In genomic region chr4:156192033-156192432, GRCh38 we compare ENCODE assay signal across 33 cellular contexts.
"Had no signal": no experiment of that assay in that cellular context is flagged by ENCODE, and none has a peak within 500 bp of the region (broad histone marks: within the 10 kb centered on the region; RNA-seq: fewer than 3 reads in every experiment).

No MANE protein-coding gene starts in this region.

- H3K27me3 ChIP-seq: adrenal gland, breast epithelium, cardiac muscle cell, colonic mucosa, esophagus squamous epithelium, gastroesophageal sphincter had no signal

- H3K4me3 ChIP-seq: adrenal gland, breast epithelium, cardiac muscle cell, colonic mucosa, esophagus squamous epithelium, gastroesophageal sphincter had no signal

- H3K27ac ChIP-seq: adrenal gland, breast epithelium, cardiac muscle cell, colonic mucosa, epithelial cell of prostate, esophagus squamous epithelium, gastroesophageal sphincter had no signal

- FAIRE-seq: endothelial cell of umbilical vein had no signal

- H3K4me3 Mint-ChIP-seq: activated CD4-positive, alpha-beta memory T cell treated with anti-CD3 and anti-CD28 coated beads for 36 hours; activated CD4-positive, alpha-beta T cell treated with anti-CD3 and anti-CD28 coated beads for 36 hours; activated CD4-positive, alpha-beta T cell treated with anti-CD3 and anti-CD28 coated beads, Interleukin-2, amount 10 ng/mL, durations not matched to agents 24 days and 14 days; activated CD8-positive, alpha-beta memory T cell treated with anti-CD3 and anti-CD28 coated beads, Interleukin-2, amount 10 ng/mL, durations not matched to agents 7 days and 5 days; activated CD8-positive, alpha-beta T cell treated with anti-CD3 and anti-CD28 coated beads, Interleukin-2, amount 10 ng/mL, durations not matched to agents 7 days and 5 days; activated naive CD4-positive, alpha-beta T cell treated with anti-CD3 and anti-CD28 coated beads for 36 hours; activated naive CD4-positive, alpha-beta T cell treated with anti-CD3 and anti-CD28 coated beads, Interleukin-2, amount 50 U/mL, for 24 hours; activated naive CD8-positive, alpha-beta T cell treated with anti-CD3 and anti-CD28 coated beads for 36 hours; activated naive CD8-positive, alpha-beta T cell treated with anti-CD3 and anti-CD28 coated beads, Interleukin-2, amount 50 U/mL, for 24 hours; activated T-helper 1 cell treated with anti-CD3 and anti-CD28 coated beads, Interleukin-12 subunit alpha, Interleukin-12 subunit beta, Interleukin-2, Interleukin-4 antibody, amounts not matched to agents 30 ng/mL and 10 ng/mL and 1 ng/mL, durations not matched to agents 14 hours and 24 hours and 36 hours; brain had no signal

- H3K4me1 ChIP-seq: adrenal gland, breast epithelium, colonic mucosa, esophagus squamous epithelium, gastroesophageal sphincter had no signal

- H3K9me3 Mint-ChIP-seq: activated CD4-positive, alpha-beta memory T cell treated with anti-CD3 and anti-CD28 coated beads for 36 hours; activated CD4-positive, alpha-beta T cell treated with anti-CD3 and anti-CD28 coated beads, Interleukin-2, amount 10 ng/mL, durations not matched to agents 24 days and 14 days; activated naive CD4-positive, alpha-beta T cell treated with anti-CD3 and anti-CD28 coated beads for 36 hours; activated naive CD8-positive, alpha-beta T cell treated with anti-CD3 and anti-CD28 coated beads for 36 hours; activated naive CD8-positive, alpha-beta T cell treated with anti-CD3 and anti-CD28 coated beads, Interleukin-2, amount 50 U/mL, for 24 hours; activated T-helper 1 cell treated with anti-CD3 and anti-CD28 coated beads, Interleukin-12 subunit alpha, Interleukin-12 subunit beta, Interleukin-2, Interleukin-4 antibody, amounts not matched to agents 30 ng/mL and 10 ng/mL and 1 ng/mL, durations not matched to agents 14 hours and 24 hours and 36 hours; activated T-helper 2 cell treated with anti-CD3 and anti-CD28 coated beads, Interferon-gamma antibody, Interleukin-2, Interleukin-4, amounts not matched to agents 10 μg/mL and 5 μg/mL and 100 μg/mL, durations not matched to agents 14 hours and 24 hours and 36 hours; brain had no signal

- H3K27me3 Mint-ChIP-seq: activated CD4-positive, alpha-beta memory T cell treated with anti-CD3 and anti-CD28 coated beads for 36 hours; activated CD4-positive, alpha-beta T cell treated with anti-CD3 and anti-CD28 coated beads for 36 hours; activated CD4-positive, alpha-beta T cell treated with anti-CD3 and anti-CD28 coated beads, Interleukin-2, amount 10 ng/mL, durations not matched to agents 24 days and 14 days; activated CD8-positive, alpha-beta memory T cell treated with anti-CD3 and anti-CD28 coated beads, Interleukin-2, amount 10 ng/mL, durations not matched to agents 7 days and 5 days; activated naive CD4-positive, alpha-beta T cell treated with anti-CD3 and anti-CD28 coated beads, Interleukin-2, amount 50 U/mL, for 24 hours; activated naive CD8-positive, alpha-beta T cell treated with anti-CD3 and anti-CD28 coated beads, Interleukin-2, amount 50 U/mL, for 24 hours; brain had no signal

- H3K27ac Mint-ChIP-seq: activated CD4-positive, alpha-beta memory T cell treated with anti-CD3 and anti-CD28 coated beads for 36 hours; activated CD4-positive, alpha-beta T cell treated with anti-CD3 and anti-CD28 coated beads for 36 hours; activated CD4-positive, alpha-beta T cell treated with anti-CD3 and anti-CD28 coated beads, Interleukin-2, amount 10 ng/mL, durations not matched to agents 24 days and 14 days; activated CD8-positive, alpha-beta memory T cell treated with anti-CD3 and anti-CD28 coated beads, Interleukin-2, amount 10 ng/mL, durations not matched to agents 7 days and 5 days; activated CD8-positive, alpha-beta T cell treated with anti-CD3 and anti-CD28 coated beads, Interleukin-2, amount 10 ng/mL, durations not matched to agents 7 days and 5 days; activated naive CD4-positive, alpha-beta T cell treated with anti-CD3 and anti-CD28 coated beads for 36 hours; activated naive CD4-positive, alpha-beta T cell treated with anti-CD3 and anti-CD28 coated beads, Interleukin-2, amount 50 U/mL, for 24 hours; activated naive CD8-positive, alpha-beta T cell treated with anti-CD3 and anti-CD28 coated beads for 36 hours; activated naive CD8-positive, alpha-beta T cell treated with anti-CD3 and anti-CD28 coated beads, Interleukin-2, amount 50 U/mL, for 24 hours; activated T-helper 1 cell treated with anti-CD3 and anti-CD28 coated beads, Interleukin-12 subunit alpha, Interleukin-12 subunit beta, Interleukin-2, Interleukin-4 antibody, amounts not matched to agents 30 ng/mL and 10 ng/mL and 1 ng/mL, durations not matched to agents 14 hours and 24 hours and 36 hours; activated T-helper 2 cell treated with anti-CD3 and anti-CD28 coated beads, Interferon-gamma antibody, Interleukin-2, Interleukin-4, amounts not matched to agents 10 μg/mL and 5 μg/mL and 100 μg/mL, durations not matched to agents 14 hours and 24 hours and 36 hours had no signal

- H3K4me1 Mint-ChIP-seq: activated CD4-positive, alpha-beta T cell treated with anti-CD3 and anti-CD28 coated beads for 36 hours; activated CD4-positive, alpha-beta T cell treated with anti-CD3 and anti-CD28 coated beads, Interleukin-2, amount 10 ng/mL, durations not matched to agents 24 days and 14 days; activated CD8-positive, alpha-beta memory T cell treated with anti-CD3 and anti-CD28 coated beads, Interleukin-2, amount 10 ng/mL, durations not matched to agents 7 days and 5 days; activated naive CD4-positive, alpha-beta T cell treated with anti-CD3 and anti-CD28 coated beads, Interleukin-2, amount 50 U/mL, for 24 hours; activated naive CD8-positive, alpha-beta T cell treated with anti-CD3 and anti-CD28 coated beads for 36 hours; activated naive CD8-positive, alpha-beta T cell treated with anti-CD3 and anti-CD28 coated beads, Interleukin-2, amount 50 U/mL, for 24 hours had no signal

- DNase-seq: activated CD4-positive, alpha-beta memory T cell treated with anti-CD3 and anti-CD28 coated beads for 36 hours; activated CD4-positive, alpha-beta T cell treated with anti-CD3 and anti-CD28 coated beads for 36 hours; activated CD4-positive, alpha-beta T cell treated with anti-CD3 and anti-CD28 coated beads, Interleukin-2, amount 10 ng/mL, durations not matched to agents 24 days and 14 days; activated CD4-positive, CD25-positive, alpha-beta regulatory T cell; activated CD4-positive, CD25-positive, alpha-beta regulatory T cell treated with anti-CD3 and anti-CD28 coated beads, Interleukin-2, amount 50 U/mL, for 72 hours; activated CD8-positive, alpha-beta memory T cell treated with anti-CD3 and anti-CD28 coated beads, Interleukin-2, amount 10 ng/mL, durations not matched to agents 7 days and 5 days; activated CD8-positive, alpha-beta memory T cell treated with anti-CD3 and anti-CD28 coated beads, Interleukin-2, amount 50 U/mL, for 4 hours; activated CD8-positive, alpha-beta T cell treated with anti-CD3 and anti-CD28 coated beads, Interleukin-2, amount 10 ng/mL, durations not matched to agents 7 days and 5 days; activated effector memory CD4-positive, alpha-beta T cell treated with anti-CD3 and anti-CD28 coated beads, Interleukin-2, amount 50 U/mL, for 16 hours; activated naive CD4-positive, alpha-beta T cell treated with anti-CD3 and anti-CD28 coated beads for 36 hours; activated naive CD8-positive, alpha-beta T cell treated with anti-CD3 and anti-CD28 coated beads for 36 hours; activated naive CD8-positive, alpha-beta T cell treated with anti-CD3 and anti-CD28 coated beads, Interleukin-2, amount 50 U/mL, for 24 hours; activated T-cell treated with anti-CD3 and anti-CD28 coated beads, Interleukin-2, amount 50 U/mL, for 1 hour; activated T-cell treated with anti-CD3 and anti-CD28 coated beads, Interleukin-2, amount 50 U/mL, for 48 hours; adrenal gland; amygdala; aorta; central memory CD4-positive, alpha-beta T cell; cerebellar nuclear complex; colonic mucosa; effector CD8-positive, alpha-beta T cell; esophagus squamous epithelium; foreskin melanocyte; T-helper 2 cell had no signal

- H3K36me3 ChIP-seq: adrenal gland, breast epithelium, cardiac muscle cell, colonic mucosa, esophagus squamous epithelium, gastroesophageal sphincter had no signal

- ATAC-seq: activated CD4-positive, alpha-beta T cell treated with anti-CD3 and anti-CD28 coated beads for 36 hours; activated CD8-positive, alpha-beta memory T cell treated with anti-CD3 and anti-CD28 coated beads, Interleukin-2, amount 10 ng/mL, durations not matched to agents 7 days and 5 days; activated CD8-positive, alpha-beta T cell treated with anti-CD3 and anti-CD28 coated beads, Interleukin-2, amount 10 ng/mL, durations not matched to agents 7 days and 5 days; activated naive CD8-positive, alpha-beta T cell treated with anti-CD3 and anti-CD28 coated beads, Interleukin-2, amount 50 U/mL, for 24 hours; gastroesophageal sphincter had no signal

- H3K9me3 ChIP-seq: adrenal gland, breast epithelium, colonic mucosa, esophagus squamous epithelium, gastroesophageal sphincter had no signal

- H3K36me3 Mint-ChIP-seq: activated CD4-positive, alpha-beta memory T cell treated with anti-CD3 and anti-CD28 coated beads for 36 hours; activated CD8-positive, alpha-beta memory T cell treated with anti-CD3 and anti-CD28 coated beads, Interleukin-2, amount 10 ng/mL, durations not matched to agents 7 days and 5 days; activated naive CD4-positive, alpha-beta T cell treated with anti-CD3 and anti-CD28 coated beads, Interleukin-2, amount 50 U/mL, for 24 hours; activated naive CD8-positive, alpha-beta T cell treated with anti-CD3 and anti-CD28 coated beads for 36 hours; brain had no signal
